ENCODE assay signal across 21 cellular contexts in the genomic region with DNA sequence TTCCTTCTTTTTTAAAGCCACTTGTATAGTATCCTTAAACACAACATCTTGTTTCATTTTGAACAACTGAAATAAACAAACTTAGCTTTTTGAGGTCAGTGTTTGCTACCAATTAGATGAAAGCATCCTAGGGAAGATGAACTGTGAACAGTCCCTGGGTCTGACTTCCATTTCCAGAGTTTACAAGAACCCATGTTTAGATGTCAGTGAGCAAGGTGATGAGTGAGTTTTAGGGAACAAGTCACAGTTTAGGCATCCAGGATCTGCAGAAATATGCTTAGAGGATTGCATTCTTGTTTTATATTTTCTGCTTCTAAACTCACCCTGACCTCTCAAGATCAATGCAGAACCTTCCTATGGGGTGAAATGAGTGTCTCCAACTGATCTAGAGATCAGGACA. TPM values are rescaled to one million over a fixed set of nuclear protein-coding genes. Genes with fewer than 3 reads are reported as not detected.
DNase-seq lines count a peak whose midpoint lies in the region; TF ChIP-seq lines count a peak whose summit lies in the region.
"Had no signal": no experiment of that assay in that cellular context is flagged by ENCODE, and none has a peak within 500 bp of the region (broad histone marks: within the 10 kb centered on the region; RNA-seq: fewer than 3 reads in every experiment).

No MANE protein-coding gene starts in this region.

- H3K9ac ChIP-seq in fibroblast of lung (ENCODE audit: insufficient read depth, low read length) = no peak overlapping the region

- H3K4me3 ChIP-seq in AG10803 (ENCODE audit: low read length) = no peak overlapping the region
- no peak overlapping the region for H3K4me3 ChIP-seq in fibroblast of lung (replicated peaks in 1 of 4; ENCODE audit: control extremely low read depth in 1 of 4, insufficient read depth in 1 of 4, low read depth in 3 of 4, low read length in 4 of 4)
- H3K4me3 ChIP-seq in H7 (ENCODE audit: insufficient read depth, low read depth, low read length) = no peak overlapping the region
- H3K4me3 ChIP-seq: HAP-1, K562 had no signal

- no peaks in the 10 kb centered on the region for H3K9me3 ChIP-seq in fibroblast of lung (ENCODE audit: control insufficient read depth, insufficient read depth, low read depth, low read length)
- H3K9me3 ChIP-seq: HAP-1 had no signal

- H2AFZ ChIP-seq in fibroblast of lung (ENCODE audit: low read length) = no peak overlapping the region

- no peaks in the 10 kb centered on the region for H3K4me1 ChIP-seq in fibroblast of lung (ENCODE audit: control insufficient read depth, extremely low read depth, insufficient read depth, low read length)
- H3K4me1 ChIP-seq: HAP-1 had no signal

- DNase-seq in AG10803 (ENCODE audit: low read depth) (peak; percentile 52), EL (peak; percentile 3), fibroblast of lung (ENCODE audit: low read depth in 2 of 2) (peak; percentile 3 to 19), iris pigment epithelial cell (ENCODE audit: low read depth) (peak; percentile 7), SKM-1 (lab: John Stamatoyannopoulos, UW; ENCODE audit: unreplicated experiment) (no peak), amygdala (lab: John Stamatoyannopoulos, UW) (no peak), H7 (no peak)
- DNase-seq in stimulated activated CD4-positive, alpha-beta T cell treated with anti-CD3 and anti-CD28 coated beads, Interleukin-2, amount 100 ng/mL, for 48 hours = no peak
- DNase-seq: ACHN; C1 segment of cervical spinal cord; CD4-positive, CD25-positive, alpha-beta regulatory T cell; CD8-positive, alpha-beta memory T cell; COR-L47; DMS 273 treated with DMSO at 0.1 percent for 48 hours; DMS53; DND-41; GDM1 had no signal

- TF ChIP-seq CTCF in AG10803 (conservative IDR thresholded peaks at IDR 0.05; ENCODE audit: low read length) = no peak
- TF ChIP-seq CTCF in fibroblast of lung (conservative IDR thresholded peaks at IDR 0.05 in 1 of 2, IDR thresholded peaks at IDR 0.05 in 1 of 2; ENCODE audit: low read depth in 1 of 2, low read length in 2 of 2) = no peak

- H3K4me2 ChIP-seq in fibroblast of lung (ENCODE audit: extremely low read depth, insufficient read depth, low read length) = no peak overlapping the region

- no peak overlapping the region for H3K27ac ChIP-seq in fibroblast of lung (ENCODE audit: insufficient read depth, low read length)

- H3K27me3 ChIP-seq in fibroblast of lung (ENCODE audit: control insufficient read depth, insufficient read depth, low read length) = no peaks in the 10 kb centered on the region
- no peaks in the 10 kb centered on the region for H3K27me3 ChIP-seq in H7 (ENCODE audit: control insufficient read depth, insufficient read depth, low read length)

- no peaks in the 10 kb centered on the region for H4K20me1 ChIP-seq in fibroblast of lung (ENCODE audit: control insufficient read depth, extremely low read depth, insufficient read depth, low read length)

- no peaks in the 10 kb centered on the region for H3K79me2 ChIP-seq in fibroblast of lung (ENCODE audit: control insufficient read depth, insufficient read depth, low read length)

- H3K36me3 ChIP-seq in fibroblast of lung (ENCODE audit: control insufficient read depth, insufficient read depth, low read length) = no peaks in the 10 kb centered on the region
- H3K36me3 ChIP-seq in H7 (replicated peaks; ENCODE audit: control insufficient read depth, insufficient read depth, low read length) = peaks cover 6% of the 10 kb centered on the region

RNA-seq across cellular contexts. Expression of gene ZC2HC1B, which starts 3.0 kb away (rescaled TPM):
- not detected in 2 replicates for total RNA-seq in fibroblast of lung
- not detected in 2 replicates for polyA plus RNA-seq in fibroblast of lung
- polyA plus RNA-seq in fibroblast of lung (2012) = not detected in 2 replicates
- polyA minus RNA-seq in fibroblast of lung (ENCODE audit: low replicate concordance) = not detected in 2 replicates
- not detected in 2 replicates for total RNA-seq in H7 (2014; rRNA removed; shearing (Covaris generic))
- total RNA-seq: CD4-positive, CD25-positive, alpha-beta regulatory T cell; CD8-positive, alpha-beta memory T cell; H1; HT-29; K562 had no signal
- polyA plus RNA-seq: CD4-positive, CD25-positive, alpha-beta regulatory T cell; CD8-positive, alpha-beta memory T cell; H1; K562 had no signal

RNA-seq across cellular contexts. Expression of gene LTV1, which starts 24.1 kb away (rescaled TPM):
- 17.5 and 18.2 TPM in 2 replicates for total RNA-seq in fibroblast of lung
- 30.2 and 37.0 TPM in 2 replicates for polyA plus RNA-seq in fibroblast of lung
- 25.5 and 33.8 TPM in 2 replicates for polyA plus RNA-seq in fibroblast of lung (2012)
- polyA minus RNA-seq in fibroblast of lung (ENCODE audit: low replicate concordance) = 0.35 and 0.85 TPM in 2 replicates
- 18.8 and 25.3 TPM in 2 replicates for total RNA-seq in H7 (2014; rRNA removed; shearing (Covaris generic))

Comparison
In these comparisons a context has a peak if more than half of its experiments do, and no peak if none do; other contexts are left out.
1. DNase-seq: peak in AG10803 (single experiment), EL (single experiment), fibroblast of lung (2 of 2) and iris pigment epithelial cell (single experiment); none in SKM-1 (single experiment), amygdala (0 of 56), stimulated activated CD4-positive, alpha-beta T cell treated with anti-CD3 and anti-CD28 coated beads, Interleukin-2, amount 100 ng/mL, for 48 hours (0 of 2) and H7 (single experiment).